ENCODE assay signal across 12 cellular contexts in genomic region chr2:174836345-174836999, GRCh38.
DNase-seq lines count a peak whose midpoint lies in the region; ATAC-seq and TF ChIP-seq lines count a peak whose summit lies in the region.
"Had no signal": no experiment of that assay in that cellular context is flagged by ENCODE, and none has a peak within 500 bp of the region (broad histone marks: within the 10 kb centered on the region; RNA-seq: fewer than 3 reads in every experiment).

No MANE protein-coding gene starts in this region.

- peaks cover 53% of the 10 kb centered on the region for H3K4me1 ChIP-seq in skeletal muscle satellite cell (ENCODE audit: control insufficient read depth, insufficient read depth, low read length)

- ATAC-seq in activated CD4-positive, alpha-beta T cell treated with anti-CD3 and anti-CD28 coated beads for 36 hours: peak; percentile 13
- no peak for ATAC-seq in GM21390 (IDR thresholded peaks at IDR 0.05; ENCODE audit: unreplicated experiment)

- H3K4me2 ChIP-seq in skeletal muscle satellite cell (ENCODE audit: low read length): peak overlapping the region; percentile 52

- H3K9me3 ChIP-seq in skeletal muscle satellite cell (replicated peaks; ENCODE audit: low read length): no peaks in the 10 kb centered on the region

- peaks cover 40% of the 10 kb centered on the region for H3K4me1 Mint-ChIP-seq in activated CD4-positive, alpha-beta T cell treated with anti-CD3 and anti-CD28 coated beads for 36 hours
- H3K4me1 Mint-ChIP-seq in activated naive CD4-positive, alpha-beta T cell treated with anti-CD3 and anti-CD28 coated beads for 36 hours (ENCODE audit: low read depth): peaks cover 30% of the 10 kb centered on the region
- H3K4me1 Mint-ChIP-seq: memory B cell had no signal

- H3K36me3 Mint-ChIP-seq in activated CD4-positive, alpha-beta T cell treated with anti-CD3 and anti-CD28 coated beads for 36 hours (ENCODE audit: low read depth): peaks cover 9% of the 10 kb centered on the region
- H3K36me3 Mint-ChIP-seq in activated naive CD4-positive, alpha-beta T cell treated with anti-CD3 and anti-CD28 coated beads for 36 hours (ENCODE audit: low read depth): peaks cover 4% of the 10 kb centered on the region
- H3K36me3 Mint-ChIP-seq: memory B cell had no signal

- DNase-seq in activated CD4-positive, alpha-beta T cell treated with anti-CD3 and anti-CD28 coated beads for 36 hours: no peak
- no peak for DNase-seq in activated CD4-positive, alpha-beta T cell treated with anti-CD3 and anti-CD28 coated beads for 4 hours
- DNase-seq in SK-MEL-5 (ENCODE audit: low read depth, low spot score) (peak; percentile 55), fibroblast of pulmonary artery (ENCODE audit: low read depth) (peak; percentile 95), GM19238 (ENCODE audit: insufficient read length, low spot score) (no peak)
- DNase-seq in activated naive CD4-positive, alpha-beta T cell treated with anti-CD3 and anti-CD28 coated beads for 36 hours: no peak
- DNase-seq: 8988T, NCI-H2081 treated with DMSO at 0.1 percent for 48 hours had no signal

- POLR2A ChIA-PET in activated CD4-positive, alpha-beta T cell treated with anti-CD3 and anti-CD28 coated beads for 36 hours (lab: Charles Lee): interaction anchor here (1.5 kb wide), 1 partner anchor 41 kb away, joined by 4 read pairs; no protein-coding TSS in a partner anchor

- peak overlapping the region; percentile 96 for H3K27ac Mint-ChIP-seq in activated CD4-positive, alpha-beta T cell treated with anti-CD3 and anti-CD28 coated beads for 36 hours
- H3K27ac Mint-ChIP-seq in activated naive CD4-positive, alpha-beta T cell treated with anti-CD3 and anti-CD28 coated beads for 36 hours: no peak overlapping the region
- H3K27ac Mint-ChIP-seq: memory B cell had no signal

- no peaks in the 10 kb centered on the region for H3K36me3 ChIP-seq in skeletal muscle satellite cell (ENCODE audit: insufficient read depth, low read length)
- H3K36me3 ChIP-seq: cardiac muscle cell had no signal

- no peak for TF ChIP-seq CTCF in fibroblast of pulmonary artery (IDR thresholded peaks at IDR 0.05; ENCODE audit: low read length, missing control alignments)

- in situ Hi-C loops in SK-MEL-5 (cut with HindIII; ENCODE audit: low pct_unique_long_range_greater_than_20kb, low sequenced_read_pairs): no loop called here

- H3K4me3 Mint-ChIP-seq in activated CD4-positive, alpha-beta T cell treated with anti-CD3 and anti-CD28 coated beads for 36 hours: no peak overlapping the region
- no peak overlapping the region for H3K4me3 Mint-ChIP-seq in activated naive CD4-positive, alpha-beta T cell treated with anti-CD3 and anti-CD28 coated beads for 36 hours
- H3K4me3 Mint-ChIP-seq: memory B cell had no signal

- peak overlapping the region; percentile 76 for H3K9ac ChIP-seq in skeletal muscle satellite cell (ENCODE audit: low read depth, low read length)

- H3K4me3 ChIP-seq in fibroblast of pulmonary artery (replicated peaks; ENCODE audit: low read depth, low read length): no peak overlapping the region
- peak overlapping the region; percentile 31 for H3K4me3 ChIP-seq in skeletal muscle satellite cell (ENCODE audit: low read length)
- H3K4me3 ChIP-seq: cardiac muscle cell had no signal

- CTCF ChIA-PET in activated CD4-positive, alpha-beta T cell treated with anti-CD3 and anti-CD28 coated beads for 36 hours (lab: Charles Lee): interaction anchor here (0.7 to 3.0 kb wide), 4 partner anchors 10 to 137 kb away, joined by 3 to 12 read pairs (median 4); no protein-coding TSS in a partner anchor
- CTCF ChIA-PET in activated naive CD4-positive, alpha-beta T cell treated with anti-CD3 and anti-CD28 coated beads for 36 hours (lab: Charles Lee): interaction anchor here (1.1 to 1.5 kb wide), 3 partner anchors 61 to 140 kb away, joined by 3 to 4 read pairs (median 3); no protein-coding TSS in a partner anchor

- H3K27me3 ChIP-seq in skeletal muscle satellite cell (ENCODE audit: control insufficient read depth, insufficient read depth, low read length): no peaks in the 10 kb centered on the region
- H3K27me3 ChIP-seq: cardiac muscle cell had no signal

- H3K9me3 Mint-ChIP-seq in activated CD4-positive, alpha-beta T cell treated with anti-CD3 and anti-CD28 coated beads for 36 hours (ENCODE audit: low read depth): peaks cover 14% of the 10 kb centered on the region
- peaks cover 9% of the 10 kb centered on the region for H3K9me3 Mint-ChIP-seq in activated naive CD4-positive, alpha-beta T cell treated with anti-CD3 and anti-CD28 coated beads for 36 hours

- peaks cover 2% of the 10 kb centered on the region for H3K27me3 Mint-ChIP-seq in activated CD4-positive, alpha-beta T cell treated with anti-CD3 and anti-CD28 coated beads for 36 hours
- no peaks in the 10 kb centered on the region for H3K27me3 Mint-ChIP-seq in activated naive CD4-positive, alpha-beta T cell treated with anti-CD3 and anti-CD28 coated beads for 36 hours (ENCODE audit: low read depth)

- intact Hi-C loops in activated CD4-positive, alpha-beta T cell treated with anti-CD3 and anti-CD28 coated beads for 36 hours (cut with DNase I, micrococcal nuclease): loop anchor here (5.0 to 10.0 kb wide), 4 partner anchors 66 to 342 kb away; no protein-coding TSS in a partner anchor
- intact Hi-C loops in activated naive CD4-positive, alpha-beta T cell treated with anti-CD3 and anti-CD28 coated beads for 36 hours (cut with micrococcal nuclease): loop anchor here (5.0 to 10.0 kb wide), 2 partner anchors 331 to 342 kb away; partner anchors contain the start of gene ATF2

Comparison
In these comparisons a context has a peak if more than half of its experiments do, and no peak if none do; other contexts are left out.
1. DNase-seq: peak in SK-MEL-5 (single experiment) and fibroblast of pulmonary artery (single experiment); none in activated CD4-positive, alpha-beta T cell treated with anti-CD3 and anti-CD28 coated beads for 36 hours (single experiment), activated CD4-positive, alpha-beta T cell treated with anti-CD3 and anti-CD28 coated beads for 4 hours (0 of 2), activated naive CD4-positive, alpha-beta T cell treated with anti-CD3 and anti-CD28 coated beads for 36 hours (single experiment) and GM19238 (single experiment).